Comparison of ENCODE assay signal across 9 cellular contexts in the genomic region with DNA sequence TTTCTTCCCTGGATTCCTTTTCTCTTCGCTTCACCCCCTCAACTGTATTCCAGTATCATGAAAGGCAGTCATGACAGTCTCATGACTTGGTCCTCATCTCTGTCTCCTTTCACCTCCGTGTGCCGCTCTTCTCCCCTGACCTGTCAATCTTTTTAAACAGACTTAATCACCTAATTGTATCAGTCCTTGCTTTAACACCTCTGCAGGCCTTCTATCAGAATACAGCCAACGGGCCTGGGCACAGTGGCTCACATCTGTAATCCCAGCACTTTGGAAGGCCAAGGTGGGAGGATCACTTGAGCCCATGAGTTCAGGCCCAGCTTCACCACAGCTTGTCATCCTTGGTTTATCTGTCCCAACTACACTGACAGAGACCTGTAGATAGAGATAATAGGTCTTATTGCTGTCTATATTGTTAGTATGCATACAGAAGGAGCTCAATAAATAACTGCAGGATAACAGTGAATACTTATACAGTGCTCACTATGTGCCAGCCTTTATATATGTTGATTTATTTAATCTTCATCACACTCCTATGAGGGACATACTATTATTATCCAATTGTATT. TPM values are rescaled to one million over a fixed set of nuclear protein-coding genes. Genes with fewer than 3 reads are reported as not detected.
A peak's percentile ranks its signal among the peaks of the same experiment; 100 is the strongest.
DNase-seq lines count a peak whose midpoint lies in the region; ATAC-seq, FAIRE-seq and TF ChIP-seq lines count a peak whose summit lies in the region.
"Had no signal": no experiment of that assay in that cellular context is flagged by ENCODE, and none has a peak within 500 bp of the region (broad histone marks: within the 10 kb centered on the region; RNA-seq: fewer than 3 reads in every experiment).

No MANE protein-coding gene starts in this region.

- peak; percentile 77 for DNase-seq in NCI-H82 (lab: John Stamatoyannopoulos, UW)
- DNase-seq in neural crest cell (ENCODE audit: low read depth, low spot score): no peak
- no peak for DNase-seq in NCI-H1417 (lab: John Stamatoyannopoulos, UW)
- no peak for DNase-seq in D721Med (ENCODE audit: insufficient read length, low spot score)

- H3K27me3 ChIP-seq in ectodermal cell (ENCODE audit: control insufficient read depth, insufficient read depth, low read length, poor library complexity, severe bottlenecking): no peaks in the 10 kb centered on the region

- FAIRE-seq in D721Med (lab: Jason Lieb, UNC): no peak
- FAIRE-seq: colon had no signal

- H3K9me3 Mint-ChIP-seq in neural crest cell: no peaks in the 10 kb centered on the region

- WGBS in ectodermal cell, 2 experiments: 53 to 58% methylated on average over 4 of the region's 4 CpGs

- peaks cover 3% of the 10 kb centered on the region for H3K4me1 ChIP-seq in ectodermal cell (ENCODE audit: control insufficient read depth, insufficient read depth, low read length)

- no peaks in the 10 kb centered on the region for H3K27me3 Mint-ChIP-seq in neural crest cell (ENCODE audit: low read depth)

- peak overlapping the region; percentile 85; the same call in 1 of the 2 replicates for H3K27ac ChIP-seq in C4-2B
- no peak overlapping the region for H3K27ac ChIP-seq in ectodermal cell (ENCODE audit: insufficient read depth, low read depth, low read length, poor library complexity, severe bottlenecking)

- H3K9me3 ChIP-seq in ectodermal cell (ENCODE audit: control insufficient read depth, low read length): no peaks in the 10 kb centered on the region

- peaks cover 2% of the 10 kb centered on the region for H3K36me3 Mint-ChIP-seq in neural crest cell (ENCODE audit: low read depth)

- no peak for TF ChIP-seq CTCF in C4-2B (conservative IDR thresholded peaks at IDR 0.05)
- no peak for TF ChIP-seq CTCF in neural crest cell (conservative IDR thresholded peaks at IDR 0.05)
- TF ChIP-seq CTCF in D721Med (IDR thresholded peaks at IDR 0.05; ENCODE audit: insufficient read depth, missing control alignments): no peak

- ATAC-seq in GM21717 (IDR thresholded peaks at IDR 0.05; ENCODE audit: unreplicated experiment) (no peak), HG03565 (IDR thresholded peaks at IDR 0.05; ENCODE audit: unreplicated experiment) (no peak)

- H3K4me3 ChIP-seq in ectodermal cell (ENCODE audit: insufficient read depth, low read depth, low read length): peak overlapping the region; percentile 83

- H3K36me3 ChIP-seq in ectodermal cell (ENCODE audit: control insufficient read depth, insufficient read depth, low read length): no peaks in the 10 kb centered on the region

- no peak overlapping the region for H3K27ac Mint-ChIP-seq in neural crest cell (ENCODE audit: unreplicated experiment)

- peaks cover 39% of the 10 kb centered on the region for H3K4me1 Mint-ChIP-seq in neural crest cell

- H3K4me3 Mint-ChIP-seq in neural crest cell: peak overlapping the region; percentile 96

RNA-seq across cellular contexts. Expression of a gene that starts 1.2 kb away (rescaled TPM):
- 40.2 TPM for polyA plus RNA-seq in ectodermal cell (2013, experiment 1 of 4)
- 38.0 TPM for polyA plus RNA-seq in ectodermal cell (2013, experiment 2 of 4)
- 24.9 TPM for polyA plus RNA-seq in ectodermal cell (2013, experiment 3 of 4)
- 29.9 TPM for polyA plus RNA-seq in ectodermal cell (2013, experiment 4 of 4)
- 27.7 and 27.9 TPM in 2 replicates for total RNA-seq in neural crest cell

RNA-seq across cellular contexts. Expression of a gene that starts 1.4 kb away (rescaled TPM):
- 107 TPM for polyA plus RNA-seq in ectodermal cell (2013, experiment 1 of 4)
- polyA plus RNA-seq in ectodermal cell (2013, experiment 2 of 4): 100.0 TPM
- polyA plus RNA-seq in ectodermal cell (2013, experiment 3 of 4): 79.1 TPM
- polyA plus RNA-seq in ectodermal cell (2013, experiment 4 of 4): 86.3 TPM
- 82.0 and 88.9 TPM in 2 replicates for total RNA-seq in neural crest cell

RNA-seq across cellular contexts. Expression of a gene that starts 6.2 kb away (rescaled TPM):
- polyA plus RNA-seq in ectodermal cell (2013, experiment 1 of 4): 1.2 TPM
- 0.75 TPM for polyA plus RNA-seq in ectodermal cell (2013, experiment 2 of 4)
- 0.53 TPM for polyA plus RNA-seq in ectodermal cell (2013, experiment 3 of 4)
- 0.89 TPM for polyA plus RNA-seq in ectodermal cell (2013, experiment 4 of 4)
- 2.1 and 2.4 TPM in 2 replicates for total RNA-seq in neural crest cell

RNA-seq across cellular contexts. Expression of a gene that starts 19.2 kb away (rescaled TPM):
- 22.0 TPM for polyA plus RNA-seq in ectodermal cell (2013, experiment 1 of 4)
- 22.2 TPM for polyA plus RNA-seq in ectodermal cell (2013, experiment 2 of 4)
- 17.3 TPM for polyA plus RNA-seq in ectodermal cell (2013, experiment 3 of 4)
- 21.1 TPM for polyA plus RNA-seq in ectodermal cell (2013, experiment 4 of 4)
- 22.6 and 23.6 TPM in 2 replicates for total RNA-seq in neural crest cell

RNA-seq across cellular contexts. Expression of a gene that starts 19.4 kb away (rescaled TPM):
- 319 TPM for polyA plus RNA-seq in ectodermal cell (2013, experiment 1 of 4)
- 332 TPM for polyA plus RNA-seq in ectodermal cell (2013, experiment 2 of 4)
- 241 TPM for polyA plus RNA-seq in ectodermal cell (2013, experiment 3 of 4)
- polyA plus RNA-seq in ectodermal cell (2013, experiment 4 of 4): 242 TPM
- total RNA-seq in neural crest cell: 420 and 426 TPM in 2 replicates
